17 cellular contexts compared by ENCODE assay signal in the genomic region with DNA sequence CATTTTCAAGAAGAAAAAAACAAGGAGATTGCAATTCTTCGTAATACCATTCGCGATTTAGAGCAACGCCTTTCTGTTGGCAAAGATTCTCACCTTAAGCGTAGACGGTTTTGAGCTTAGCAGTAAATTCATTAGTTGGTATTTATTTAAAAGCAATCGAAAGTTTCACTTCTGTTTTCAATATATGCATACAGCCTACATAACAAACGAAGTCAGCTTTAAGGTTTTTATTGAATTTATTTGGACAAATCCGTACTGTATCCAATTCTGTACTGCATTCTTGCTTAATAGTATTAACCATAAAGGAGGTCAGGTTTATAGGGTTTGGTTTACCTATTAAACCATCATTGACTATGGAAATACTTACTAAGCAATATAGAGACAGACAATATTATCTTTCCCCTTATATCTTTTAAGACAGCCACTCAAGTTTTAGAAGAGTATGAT. TPM values are rescaled to one million over a fixed set of nuclear protein-coding genes. Genes with fewer than 3 reads are reported as not detected.
DNase-seq lines count a peak whose midpoint lies in the region; ATAC-seq, FAIRE-seq and TF ChIP-seq lines count a peak whose summit lies in the region.
"Had no signal": no experiment of that assay in that cellular context is flagged by ENCODE, and none has a peak within 500 bp of the region (broad histone marks: within the 10 kb centered on the region; RNA-seq: fewer than 3 reads in every experiment).

No MANE protein-coding gene starts in this region.

- BruUV-seq in K562 (replicated peaks; lab: Mats Ljungman, UMichigan), result TSS peak; percentile 37
- BruUV-seq in HepG2 (replicated peaks; lab: Mats Ljungman, UMichigan), result no TSS peak

- H2AFZ ChIP-seq in K562 (ENCODE audit: low read depth, low read length) (no peak overlapping the region), HepG2 (ENCODE audit: low read length) (no peak overlapping the region)
- H2AFZ ChIP-seq: GM23338 had no signal

- POLR2A ChIA-PET in K562 (lab: Yijun Ruan, JAX), result interaction anchor here (1.6 kb wide), 1 partner anchor 33 kb away, joined by 4 read pairs; no protein-coding TSS in a partner anchor
- POLR2A ChIA-PET in HepG2 (lab: Yijun Ruan, JAX), result interaction anchor here (5.1 kb wide), 1 partner anchor 10 kb away, joined by 36 read pairs; a partner anchor contains a TSS

- TF ChIP-seq RAD21 in K562 (CRISPR knock-in tag; conservative IDR thresholded peaks at IDR 0.05 in 1 of 2, IDR thresholded peaks at IDR 0.05 in 1 of 2) (no peak), HepG2 (CRISPR knock-in tag; IDR thresholded peaks at IDR 0.05) (no peak)

- no peaks in the 10 kb centered on the region for H3K9me1 ChIP-seq in K562 (ENCODE audit: control insufficient read depth, insufficient read depth, low read length)

- intact Hi-C loops in K562 (cut with micrococcal nuclease), result no loop called here
- intact Hi-C loops in HepG2 (cut with micrococcal nuclease; ENCODE audit: unreplicated experiment), result no loop called here
- intact Hi-C loops in transverse colon (cut with DNase I; ENCODE audit: low total_unique reads), result no loop called here

- no peaks in the 10 kb centered on the region for H3K4me1 ChIP-seq in K562 (replicated peaks in 1 of 2; ENCODE audit: control insufficient read depth in 2 of 2, insufficient read depth in 2 of 2, low read length in 2 of 2)
- H3K4me1 ChIP-seq in HepG2 (ENCODE audit: insufficient read depth, low read length), result no peaks in the 10 kb centered on the region
- H3K4me1 ChIP-seq in transverse colon, result no peaks in the 10 kb centered on the region

- ATAC-seq in K562 (no peak), HepG2 (no peak)
- ATAC-seq: GM23338 had no signal

- H4K20me1 ChIP-seq in K562 (replicated peaks; ENCODE audit: control insufficient read depth, insufficient read depth, low read length), result no peaks in the 10 kb centered on the region
- peaks cover 65% of the 10 kb centered on the region for H4K20me1 ChIP-seq in HepG2 (ENCODE audit: insufficient read depth, low read length)

- H3K27ac ChIP-seq in SK-N-MC, result peak overlapping the region; percentile 38; the same call in 1 of the 2 replicates
- no peak overlapping the region for H3K27ac ChIP-seq in K562 (ENCODE audit: extremely low read depth, low read depth, low read length)
- H3K27ac ChIP-seq in HepG2 (ENCODE audit: extremely low read length, insufficient read depth, low read length), result no peak overlapping the region
- H3K27ac ChIP-seq in transverse colon, result no peak overlapping the region

- H3K36me3 ChIP-seq in SK-N-MC (ENCODE audit: insufficient read depth, low read length) (peaks cover 82% of the 10 kb centered on the region), K562 (ENCODE audit: control insufficient read depth, insufficient read depth, low read length) (no peaks in the 10 kb centered on the region), HepG2 (replicated peaks in 1 of 2; ENCODE audit: control insufficient read depth in 1 of 2, insufficient read depth in 2 of 2, low read length in 2 of 2) (peaks cover 3 to 26% of the 10 kb centered on the region in 2 experiments; a peak in 3 of 5 replicates), transverse colon (peaks cover 0 to 34% (median 2%) of the 10 kb centered on the region in 4 donors)

- 45% methylated on average over 9 of the region's 9 CpGs for WGBS in K562 (ENCODE audit: insufficient coverage, low coverage, missing lambda C conversion rate)
- 85% methylated on average over 9 of the region's 9 CpGs for WGBS in HepG2 (ENCODE audit: low lambda C conversion rate)
- 84 to 88% methylated on average over 8 to 9 of the region's 9 CpGs for WGBS in transverse colon (ENCODE audit: low coverage in 1 of 2), 2 donors

- H3K79me2 ChIP-seq in K562 (ENCODE audit: control insufficient read depth, insufficient read depth, low read length) (no peaks in the 10 kb centered on the region), HepG2 (ENCODE audit: insufficient read depth, low read length) (no peaks in the 10 kb centered on the region)

- TF ChIP-seq EP300 in K562 (IDR thresholded peaks at IDR 0.05; ENCODE audit: low read length), result no peak
- no peak for TF ChIP-seq EP300 in HepG2 (IDR thresholded peaks at IDR 0.05; ENCODE audit: low read depth in 2 of 2, low read length in 2 of 2)
- TF ChIP-seq EP300 in HepG2 (CRISPR knock-in tag; IDR thresholded peaks at IDR 0.05; ENCODE audit: borderline replicate concordance), result no peak
- TF ChIP-seq EP300 in transverse colon (IDR thresholded peaks at IDR 0.05; ENCODE audit: low read depth), result no peak

- H3K27me3 ChIP-seq in K562 (ENCODE audit: control insufficient read depth in 2 of 2, insufficient read depth in 2 of 2, low read length in 2 of 2) (no peaks in the 10 kb centered on the region), HepG2 (ENCODE audit: control insufficient read depth in 1 of 2, insufficient read depth in 2 of 2, low read length in 2 of 2) (no peaks in the 10 kb centered on the region), transverse colon (no peaks in the 10 kb centered on the region)

- CTCF ChIA-PET in K562 (lab: Yijun Ruan, JAX; ENCODE audit: low intra/inter-chr PET ratio), result no interaction called here
- CTCF ChIA-PET in HepG2 (lab: Yijun Ruan, JAX; ENCODE audit: low intra/inter-chr PET ratio, low total read pairs), result no interaction called here

- H3K9ac ChIP-seq in SK-N-MC (ENCODE audit: insufficient read length), result no peak overlapping the region
- no peak overlapping the region for H3K9ac ChIP-seq in K562 (ENCODE audit: insufficient read depth in 1 of 2, low read depth in 2 of 2, low read length in 2 of 2)
- no peak overlapping the region for H3K9ac ChIP-seq in HepG2 (ENCODE audit: insufficient read depth, low read depth, low read length)

- H3K9me3 ChIP-seq in SK-N-MC (ENCODE audit: low read depth, low read length), result peaks cover 9% of the 10 kb centered on the region; the same call in 1 of the 2 replicates
- H3K9me3 ChIP-seq in K562 (replicated peaks; ENCODE audit: control insufficient read depth, insufficient read depth, low read depth, low read length), result no peaks in the 10 kb centered on the region
- H3K9me3 ChIP-seq in HepG2 (ENCODE audit: low read length), result no peaks in the 10 kb centered on the region
- H3K9me3 ChIP-seq in transverse colon, result no peaks in the 10 kb centered on the region

- TF ChIP-seq POLR2A in K562 (conservative IDR thresholded peaks at IDR 0.05), result no peak
- peak; percentile 53 to 76 for TF ChIP-seq POLR2A in HepG2 (IDR thresholded peaks at IDR 0.05; ENCODE audit: insufficient read depth in 1 of 2, low read depth in 2 of 2, low read length in 2 of 2)
- TF ChIP-seq POLR2A in transverse colon (IDR thresholded peaks at IDR 0.05), result peak; percentile 37
- TF ChIP-seq POLR2A in H54 (IDR thresholded peaks at IDR 0.05; ENCODE audit: low read depth, low read length), result no peak

- H3K4me3 ChIP-seq in SK-N-MC, result no peak overlapping the region
- no peak overlapping the region for H3K4me3 ChIP-seq in K562
- no peak overlapping the region for H3K4me3 ChIP-seq in HepG2 (replicated peaks in 1 of 3; ENCODE audit: insufficient read depth in 1 of 3, low read depth in 2 of 3, low read length in 3 of 3)
- H3K4me3 ChIP-seq in transverse colon, result no peak overlapping the region
- H3K4me3 ChIP-seq: GM23338 had no signal

- in situ Hi-C loops in K562 (cut with MboI), result no loop called here
- in situ Hi-C loops in HepG2 (cut with HindIII; ENCODE audit: extremely low pct_ligation_motif_present, low pct_unique_long_range_greater_than_20kb), result loop anchor here (10.0 to 25.0 kb wide), 2 partner anchors 85 to 213 kb away; no protein-coding TSS in a partner anchor
- in situ Hi-C loops in transverse colon (cut with MboI; ENCODE audit: low pct_ligation_motif_present in 1 of 4, low pct_unique_long_range_greater_than_20kb in 1 of 4, low sequenced_read_pairs in 3 of 4), result no loop called here

- no peak for TF ChIP-seq CTCF in K562 (IDR thresholded peaks at IDR 0.05 in 2 of 3, conservative IDR thresholded peaks at IDR 0.05 in 1 of 3; ENCODE audit: insufficient read depth in 2 of 3, low read depth in 1 of 3, low read length in 3 of 3)
- no peak for TF ChIP-seq CTCF in HepG2 (CRISPR knock-in tag; IDR thresholded peaks at IDR 0.05)
- no peak for TF ChIP-seq CTCF in transverse colon (IDR thresholded peaks at IDR 0.05)
- TF ChIP-seq CTCF in D721Med (IDR thresholded peaks at IDR 0.05; ENCODE audit: insufficient read depth, missing control alignments), result no peak

- DNase-seq in SK-N-MC (ENCODE audit: low read depth, low spot score) (no peak), K562 (ENCODE audit: extremely low read depth in 1 of 4, low spot score in 3 of 4) (no peak), HepG2 (ENCODE audit: low spot score) (no peak), transverse colon (no peak), H54 (ENCODE audit: insufficient read length, low spot score) (no peak), D721Med (ENCODE audit: insufficient read length, low spot score) (no peak), pons (ENCODE audit: low spot score) (no peak)
- DNase-seq: C1 segment of cervical spinal cord; Calu3; CD4-positive, alpha-beta memory T cell; COR-L47; DMS153; DND-41; HCEC 1CT had no signal

- H3K4me2 ChIP-seq in K562 (ENCODE audit: insufficient read depth, low read length) (no peak overlapping the region), HepG2 (ENCODE audit: low read depth, low read length) (no peak overlapping the region)
- H3K4me2 ChIP-seq: GM23338 had no signal

- FAIRE-seq in K562 (lab: Jason Lieb, UNC) (no peak), HepG2 (lab: Jason Lieb, UNC) (no peak), H54 (lab: Jason Lieb, UNC) (no peak), D721Med (lab: Jason Lieb, UNC) (no peak)
- FAIRE-seq: G401.6 had no signal

RNA-seq across cellular contexts. Expression of a gene that starts 12.0 kb away (rescaled TPM):
- 2.3 and 8.7 TPM in 2 replicates for total RNA-seq in K562 (2011; cell fraction: chromatin; rRNA removed; ENCODE audit: low replicate concordance)
- total RNA-seq in K562 (2011; cell fraction: nucleolus; rRNA removed), result 0.67 and 3.2 TPM in 2 replicates
- total RNA-seq in K562 (2011; cell fraction: nucleoplasm; rRNA removed), result 4.3 and 4.7 TPM in 2 replicates
- total RNA-seq in K562 (2014; rRNA removed) (3.3 and 5.6 TPM in 2 replicates), K562 (2014; rRNA removed; fragmentation: Illumina TruSeq; extraction: Trizol) (4.2 and 4.5 TPM in 2 replicates), K562 (2015; rRNA removed; fragmentation: Illumina TruSeq; extraction: Trizol) (5.2 and 6.3 TPM in 2 replicates), K562 (2021) (6.0 and 6.2 TPM in 2 replicates), HepG2 (2016; rRNA removed; fragmentation: Illumina TruSeq; extraction: Trizol) (1,596 and 1,895 TPM in 2 replicates), transverse colon (1,000 to 10,000 TPM in 1 of 4 donors, 100 to 1,000 TPM in 3; 129 to 1,504 (median 872) TPM)
- polyA plus RNA-seq in K562 (2011; rRNA removed) (3.2 and 4.3 TPM in 2 replicates), K562 (2014; fragmentation: Illumina TruSeq; extraction: Trizol) (4.5 TPM in 2 replicates), K562 (2014; fragmentation: Nextera tagmentation; extraction: Ambion mirVana) (1 to 10 TPM; 4.4 to 5.8 TPM), K562 (2014; rRNA removed) (3.9 and 5.6 TPM in 2 replicates), HepG2 (2011; rRNA removed) (1,422 and 2,083 TPM in 2 replicates)
- 2.1 and 2.5 TPM in 2 replicates for polyA plus RNA-seq in K562 (2011; cell fraction: cytosol; rRNA removed)
- polyA plus RNA-seq in K562 (2011; cell fraction: nucleus; rRNA removed), result 1.9 and 2.5 TPM in 2 replicates
- 5.5 and 10.3 TPM in 2 replicates for polyA plus RNA-seq in K562 (2012)
- 1.8 and 3.9 TPM in 2 replicates for polyA minus RNA-seq in K562 (2011; rRNA and poly(A)+ RNA removed)
- 1.2 and 4.0 TPM in 2 replicates for polyA minus RNA-seq in K562 (2011; cell fraction: cytosol; rRNA and poly(A)+ RNA removed)
- 1.5 and 3.6 TPM in 2 replicates for polyA minus RNA-seq in K562 (2011; cell fraction: nucleus; rRNA and poly(A)+ RNA removed)
- total RNA-seq in HepG2 (2016; cell fraction: cytosol; rRNA removed; fragmentation: Illumina TruSeq; extraction: Trizol; ENCODE audit: low read depth), result 296 and 300 TPM in 2 replicates
- total RNA-seq in HepG2 (2016; cell fraction: insoluble cytoplasmic fraction; rRNA removed; fragmentation: Illumina TruSeq; extraction: Trizol), result 1,577 and 1,852 TPM in 2 replicates
- total RNA-seq in HepG2 (2016; cell fraction: membrane; rRNA removed; fragmentation: Illumina TruSeq; extraction: Trizol), result 957 and 1,066 TPM in 2 replicates
- 1,184 and 1,437 TPM in 2 replicates for total RNA-seq in HepG2 (2016; cell fraction: nucleus; rRNA removed; fragmentation: Illumina TruSeq; extraction: Trizol)
- polyA plus RNA-seq in HepG2 (2011; cell fraction: cytosol; rRNA removed), result 1,126 and 1,365 TPM in 2 replicates
- 348 and 391 TPM in 2 replicates for polyA plus RNA-seq in HepG2 (2011; cell fraction: nucleus; rRNA removed)
- 1,145 and 1,833 TPM in 2 replicates for polyA plus RNA-seq in HepG2 (2012)
- 164 and 181 TPM in 2 replicates for polyA plus RNA-seq in HepG2 (2016; cell fraction: cytosol; fragmentation: Illumina TruSeq; extraction: Trizol; ENCODE audit: low read depth)
- 1,195 and 1,209 TPM in 2 replicates for polyA plus RNA-seq in HepG2 (2016; cell fraction: insoluble cytoplasmic fraction; fragmentation: Illumina TruSeq; extraction: Trizol; ENCODE audit: low read depth)
- polyA plus RNA-seq in HepG2 (2016; cell fraction: membrane; fragmentation: Illumina TruSeq; extraction: Trizol; ENCODE audit: low read depth), result 458 and 520 TPM in 2 replicates
- 1,480 and 1,518 TPM in 2 replicates for polyA plus RNA-seq in HepG2 (2016; cell fraction: nucleus; fragmentation: Illumina TruSeq; extraction: Trizol; ENCODE audit: insufficient read depth, low read depth)
- polyA minus RNA-seq in HepG2 (2011; rRNA and poly(A)+ RNA removed; ENCODE audit: low replicate concordance), result 1.0 and 783 TPM in 2 replicates
- 1,217 and 1,367 TPM in 2 replicates for polyA minus RNA-seq in HepG2 (2011; cell fraction: cytosol; rRNA and poly(A)+ RNA removed)
- polyA minus RNA-seq in HepG2 (2011; cell fraction: nucleus; rRNA and poly(A)+ RNA removed), result 527 and 880 TPM in 2 replicates

RNA-seq across cellular contexts. Expression of a gene that starts 43.1 kb away (rescaled TPM):
- total RNA-seq in K562 (2011; cell fraction: chromatin; rRNA removed; ENCODE audit: low replicate concordance), result 0.39 and 2.3 TPM in 2 replicates
- total RNA-seq in K562 (2011; cell fraction: nucleolus; rRNA removed), result 0.50 and 0.66 TPM in 2 replicates
- 1.2 and 2.2 TPM in 2 replicates for total RNA-seq in K562 (2011; cell fraction: nucleoplasm; rRNA removed)
- total RNA-seq in K562 (2014; rRNA removed), result 3.0 and 3.6 TPM in 2 replicates
- 7.3 and 7.8 TPM in 2 replicates for total RNA-seq in K562 (2014; rRNA removed; fragmentation: Illumina TruSeq; extraction: Trizol)
- total RNA-seq in K562 (2015; rRNA removed; fragmentation: Illumina TruSeq; extraction: Trizol), result 3.8 and 4.5 TPM in 2 replicates
- total RNA-seq in K562 (2021), result 4.7 and 5.1 TPM in 2 replicates
- 1.3 and 2.5 TPM in 2 replicates for polyA plus RNA-seq in K562 (2011; rRNA removed)
- 0.44 and 0.48 TPM in 2 replicates for polyA plus RNA-seq in K562 (2011; cell fraction: cytosol; rRNA removed)
- 0.34 and 0.57 TPM in 2 replicates for polyA plus RNA-seq in K562 (2011; cell fraction: nucleus; rRNA removed)
- polyA plus RNA-seq in K562 (2012), result 7.2 and 11.7 TPM in 2 replicates
- polyA plus RNA-seq in K562 (2014; fragmentation: Illumina TruSeq; extraction: Trizol), result 5.4 and 6.7 TPM in 2 replicates
- 10 to 100 TPM; 11.0 to 11.6 TPM for polyA plus RNA-seq in K562 (2014; fragmentation: Nextera tagmentation; extraction: Ambion mirVana)
- polyA plus RNA-seq in K562 (2014; rRNA removed), result 3.9 and 4.0 TPM in 2 replicates
- polyA minus RNA-seq in K562 (2011; rRNA and poly(A)+ RNA removed), result 1.0 and 1.4 TPM in 2 replicates
- polyA minus RNA-seq in K562 (2011; cell fraction: cytosol; rRNA and poly(A)+ RNA removed), result 0.38 TPM in 1 of 2 replicates, not detected in the other
- 0.67 TPM in 2 replicates for polyA minus RNA-seq in K562 (2011; cell fraction: nucleus; rRNA and poly(A)+ RNA removed)
- total RNA-seq in HepG2 (2016; rRNA removed; fragmentation: Illumina TruSeq; extraction: Trizol), result 0.15 and 0.20 TPM in 2 replicates
- 0.09 and 0.10 TPM in 2 replicates for total RNA-seq in HepG2 (2016; cell fraction: cytosol; rRNA removed; fragmentation: Illumina TruSeq; extraction: Trizol; ENCODE audit: low read depth)
- 0.26 and 0.28 TPM in 2 replicates for total RNA-seq in HepG2 (2016; cell fraction: insoluble cytoplasmic fraction; rRNA removed; fragmentation: Illumina TruSeq; extraction: Trizol)
- total RNA-seq in HepG2 (2016; cell fraction: membrane; rRNA removed; fragmentation: Illumina TruSeq; extraction: Trizol), result 0.03 and 0.06 TPM in 2 replicates
- 0.22 TPM in 1 of 2 replicates, not detected in the other for total RNA-seq in HepG2 (2016; cell fraction: nucleus; rRNA removed; fragmentation: Illumina TruSeq; extraction: Trizol)
- polyA plus RNA-seq in HepG2 (2011; rRNA removed), result 0.36 and 0.37 TPM in 2 replicates
- polyA plus RNA-seq in HepG2 (2011; cell fraction: cytosol; rRNA removed), result 0.03 TPM in 1 of 2 replicates, not detected in the other
- polyA plus RNA-seq in HepG2 (2011; cell fraction: nucleus; rRNA removed), result 0.07 TPM in 1 of 2 replicates, not detected in the other
- polyA plus RNA-seq in HepG2 (2012), result 9.6 and 21.6 TPM in 2 replicates
- polyA plus RNA-seq in HepG2 (2016; cell fraction: cytosol; fragmentation: Illumina TruSeq; extraction: Trizol; ENCODE audit: low read depth), result not detected in 2 replicates
- 0.29 and 0.46 TPM in 2 replicates for polyA plus RNA-seq in HepG2 (2016; cell fraction: insoluble cytoplasmic fraction; fragmentation: Illumina TruSeq; extraction: Trizol; ENCODE audit: low read depth)
- 0.07 TPM in 1 of 2 replicates, not detected in the other for polyA plus RNA-seq in HepG2 (2016; cell fraction: membrane; fragmentation: Illumina TruSeq; extraction: Trizol; ENCODE audit: low read depth)
- not detected in 2 replicates for polyA plus RNA-seq in HepG2 (2016; cell fraction: nucleus; fragmentation: Illumina TruSeq; extraction: Trizol; ENCODE audit: insufficient read depth, low read depth)
- 0.22 TPM in 1 of 2 replicates, not detected in the other for polyA minus RNA-seq in HepG2 (2011; rRNA and poly(A)+ RNA removed; ENCODE audit: low replicate concordance)
- 0.20 and 1.5 TPM in 2 replicates for polyA minus RNA-seq in HepG2 (2011; cell fraction: cytosol; rRNA and poly(A)+ RNA removed)
- 0.26 and 0.37 TPM in 2 replicates for polyA minus RNA-seq in HepG2 (2011; cell fraction: nucleus; rRNA and poly(A)+ RNA removed)
- under 1 TPM in 1 of 4 donors, not detected in 3; 0.48 TPM for total RNA-seq in transverse colon
- total RNA-seq: A172 had no signal

Comparison
In these comparisons a context has a peak if more than half of its experiments do, and no peak if none do; other contexts are left out.
1. POLR2A ChIP-seq: peak in HepG2 (2 of 2) and transverse colon (single experiment); none in K562 (single experiment) and H54 (single experiment).
2. RNA of a gene that starts 12.0 kb away (total RNA-seq): 296 to 1,895 TPM in HepG2 and 129 to 1,504 TPM in transverse colon; 0.67 to 8.7 TPM in K562; every median in the first group is over 10 times any median in the second.